In genomic region chr14:81638656-81639055, GRCh38 we compare ENCODE assay signal across 37 cellular contexts.
"Had no signal": no experiment of that assay in that cellular context is flagged by ENCODE, and none has a peak within 500 bp of the region (broad histone marks: within the 10 kb centered on the region; RNA-seq: fewer than 3 reads in every experiment).

No MANE protein-coding gene starts in this region.

- H3K36me3 Mint-ChIP-seq: activated CD8-positive, alpha-beta memory T cell treated with anti-CD3 and anti-CD28 coated beads, Interleukin-2, amount 10 ng/mL, durations not matched to agents 7 days and 5 days; activated naive CD8-positive, alpha-beta T cell treated with anti-CD3 and anti-CD28 coated beads for 36 hours had no signal

- H3K9me3 ChIP-seq: ascending aorta, body of pancreas, Peyer's patch had no signal

- ATAC-seq: activated CD8-positive, alpha-beta memory T cell treated with anti-CD3 and anti-CD28 coated beads, Interleukin-2, amount 10 ng/mL, durations not matched to agents 7 days and 5 days; body of pancreas; PC-3 had no signal

- H3K4me3 Mint-ChIP-seq: activated B cell treated with CpG ODN at 0.5 μM for 24 hours; activated CD4-positive, alpha-beta memory T cell treated with anti-CD3 and anti-CD28 coated beads, Interleukin-2, amount 10 ng/mL, durations not matched to agents 7 days and 5 days; activated CD8-positive, alpha-beta memory T cell treated with anti-CD3 and anti-CD28 coated beads, Interleukin-2, amount 10 ng/mL, durations not matched to agents 7 days and 5 days; activated naive CD8-positive, alpha-beta T cell treated with anti-CD3 and anti-CD28 coated beads for 36 hours had no signal

- H3K27ac ChIP-seq: ascending aorta, body of pancreas, Peyer's patch, VCaP had no signal

- H3K4me1 ChIP-seq: ascending aorta, body of pancreas, Peyer's patch had no signal

- H3K4me1 Mint-ChIP-seq: activated B cell treated with CpG ODN at 0.5 μM for 24 hours; activated CD4-positive, alpha-beta memory T cell treated with anti-CD3 and anti-CD28 coated beads, Interleukin-2, amount 10 ng/mL, durations not matched to agents 7 days and 5 days; activated CD8-positive, alpha-beta memory T cell treated with anti-CD3 and anti-CD28 coated beads, Interleukin-2, amount 10 ng/mL, durations not matched to agents 7 days and 5 days; activated naive CD8-positive, alpha-beta T cell treated with anti-CD3 and anti-CD28 coated beads for 36 hours had no signal

- H3K27ac Mint-ChIP-seq: activated B cell treated with CpG ODN at 0.5 μM for 24 hours; activated CD4-positive, alpha-beta memory T cell treated with anti-CD3 and anti-CD28 coated beads, Interleukin-2, amount 10 ng/mL, durations not matched to agents 7 days and 5 days; activated CD8-positive, alpha-beta memory T cell treated with anti-CD3 and anti-CD28 coated beads, Interleukin-2, amount 10 ng/mL, durations not matched to agents 7 days and 5 days; activated naive CD8-positive, alpha-beta T cell treated with anti-CD3 and anti-CD28 coated beads for 36 hours had no signal

- H3K4me3 ChIP-seq: ascending aorta, body of pancreas, Peyer's patch had no signal

- DNase-seq: activated B cell treated with CpG ODN at 0.5 μM for 24 hours; activated CD4-positive, alpha-beta memory T cell treated with anti-CD3 and anti-CD28 coated beads, Interleukin-2, amount 10 ng/mL, durations not matched to agents 7 days and 5 days; activated CD4-positive, alpha-beta T cell treated with anti-CD3 and anti-CD28 coated beads for 4 hours; activated CD4-positive, alpha-beta T cell treated with anti-CD3 and anti-CD28 coated beads, Interleukin-2, amount 50 U/mL, for 1 hour; activated CD4-positive, CD25-positive, alpha-beta regulatory T cell treated with anti-CD3 and anti-CD28 coated beads, Interleukin-2, amount 50 U/mL, for 72 hours; activated CD8-positive, alpha-beta memory T cell treated with anti-CD3 and anti-CD28 coated beads for 24 hours; activated CD8-positive, alpha-beta memory T cell treated with anti-CD3 and anti-CD28 coated beads, Interleukin-2, amount 10 ng/mL, durations not matched to agents 7 days and 5 days; activated CD8-positive, alpha-beta memory T cell treated with anti-CD3 and anti-CD28 coated beads, Interleukin-2, amount 50 U/mL, for 48 hours; activated effector memory CD4-positive, alpha-beta T cell treated with Interleukin-2 at 50 U/mL for 16 hours; activated naive CD4-positive, alpha-beta T cell; activated naive CD4-positive, alpha-beta T cell treated with anti-CD3 and anti-CD28 coated beads, Interleukin-2, amount 50 U/mL, for 16 hours; activated naive CD8-positive, alpha-beta T cell treated with anti-CD3 and anti-CD28 coated beads for 36 hours; activated T-cell treated with anti-CD3 and anti-CD28 coated beads, Interleukin-2, amount 50 U/mL, for 48 hours; amygdala; body of pancreas; caudate nucleus; cerebellar nuclear complex; NCI-H1092 treated with DMSO at 0.1 percent for 48 hours; NCI-H1417 treated with DMSO at 0.1 percent for 48 hours; NCI-H187 treated with DMSO at 0.1 percent for 48 hours; NCI-H2081; NCI-H2171 treated with DMSO at 0.1 percent for 48 hours; NCI-H2227 treated with DMSO at 0.1 percent for 48 hours; NCI-H446; NCI-H524; NCI-H69; NK-92 treated with Interleukin-12 subunit alpha and Interleukin-12 subunit beta, amount 100 ng/mL, for 24 hours; PC-3; Peyer's patch; RPMI8226; SIG-M5; SW 1271; T-helper 1 cell; T-helper 2 cell; T-helper 9 cell had no signal

- H3K9me3 Mint-ChIP-seq: activated B cell treated with CpG ODN at 0.5 μM for 24 hours; activated CD4-positive, alpha-beta memory T cell treated with anti-CD3 and anti-CD28 coated beads, Interleukin-2, amount 10 ng/mL, durations not matched to agents 7 days and 5 days; activated naive CD8-positive, alpha-beta T cell treated with anti-CD3 and anti-CD28 coated beads for 36 hours had no signal

- H3K36me3 ChIP-seq: ascending aorta, Peyer's patch had no signal

- H3K27me3 Mint-ChIP-seq: activated B cell treated with CpG ODN at 0.5 μM for 24 hours; activated CD4-positive, alpha-beta memory T cell treated with anti-CD3 and anti-CD28 coated beads, Interleukin-2, amount 10 ng/mL, durations not matched to agents 7 days and 5 days; activated CD8-positive, alpha-beta memory T cell treated with anti-CD3 and anti-CD28 coated beads, Interleukin-2, amount 10 ng/mL, durations not matched to agents 7 days and 5 days; activated naive CD8-positive, alpha-beta T cell treated with anti-CD3 and anti-CD28 coated beads for 36 hours had no signal

- H3K27me3 ChIP-seq: ascending aorta, body of pancreas, Peyer's patch had no signal
